In the genomic region with DNA sequence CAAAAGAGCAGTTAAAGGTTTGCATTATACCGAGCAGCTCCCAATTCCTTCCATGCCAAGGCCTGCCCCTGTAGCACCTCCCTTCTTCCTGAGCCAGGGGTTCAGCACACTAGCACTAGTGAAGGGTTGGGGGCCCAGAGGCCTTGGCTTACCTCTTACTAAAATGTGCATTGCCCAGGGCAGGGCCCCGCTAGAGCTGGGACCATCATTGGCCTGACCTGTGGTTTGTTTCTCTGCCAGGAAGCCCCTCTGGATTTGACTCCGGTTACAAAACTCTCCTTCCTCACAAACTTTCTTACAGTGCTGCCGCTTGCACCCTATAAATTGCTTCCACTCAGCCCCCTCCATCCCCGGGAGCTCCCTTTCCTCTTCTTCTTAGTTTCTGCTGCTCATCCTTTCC, we compare ENCODE assay signal across 18 cellular contexts. TPM values are rescaled to one million over a fixed set of nuclear protein-coding genes. Genes with fewer than 3 reads are reported as not detected.
DNase-seq lines count a peak whose midpoint lies in the region; ATAC-seq and TF ChIP-seq lines count a peak whose summit lies in the region.
"Had no signal": no experiment of that assay in that cellular context is flagged by ENCODE, and none has a peak within 500 bp of the region (broad histone marks: within the 10 kb centered on the region; RNA-seq: fewer than 3 reads in every experiment).

No MANE protein-coding gene starts in this region.

- H3K27ac Mint-ChIP-seq in activated naive CD4-positive, alpha-beta T cell treated with anti-CD3 and anti-CD28 coated beads, Interleukin-2, amount 50 U/mL, for 24 hours: peak overlapping the region; percentile 76
- peak overlapping the region; percentile 63 to 83 for H3K27ac Mint-ChIP-seq in effector memory CD8-positive, alpha-beta T cell
- H3K27ac Mint-ChIP-seq in nephron progenitor cell (no peak overlapping the region), type B pancreatic cell (peak overlapping the region; percentile 49), progenitor cell of endocrine pancreas (no peak overlapping the region)
- H3K27ac Mint-ChIP-seq: activated CD4-positive, alpha-beta memory T cell treated with anti-CD3 and anti-CD28 coated beads for 36 hours; activated T-cell treated with anti-CD3 and anti-CD28 coated beads, Interleukin-2, amount 50 U/mL, for 72 hours had no signal

- no peaks in the 10 kb centered on the region for H3K9me3 Mint-ChIP-seq in activated naive CD4-positive, alpha-beta T cell treated with anti-CD3 and anti-CD28 coated beads, Interleukin-2, amount 50 U/mL, for 24 hours
- no peaks in the 10 kb centered on the region for H3K9me3 Mint-ChIP-seq in effector memory CD8-positive, alpha-beta T cell
- H3K9me3 Mint-ChIP-seq in nephron progenitor cell: peaks cover 3% of the 10 kb centered on the region
- no peaks in the 10 kb centered on the region for H3K9me3 Mint-ChIP-seq in type B pancreatic cell
- H3K9me3 Mint-ChIP-seq in progenitor cell of endocrine pancreas (ENCODE audit: low read depth): no peaks in the 10 kb centered on the region
- H3K9me3 Mint-ChIP-seq: activated CD4-positive, alpha-beta memory T cell treated with anti-CD3 and anti-CD28 coated beads for 36 hours; activated T-cell treated with anti-CD3 and anti-CD28 coated beads, Interleukin-2, amount 50 U/mL, for 72 hours; CD14-positive monocyte; central memory CD8-positive, alpha-beta T cell; endodermal cell; memory B cell had no signal

- DNase-seq in activated naive CD4-positive, alpha-beta T cell treated with Interleukin-2 at 50 U/mL for 16 hours: no peak
- DNase-seq in effector memory CD8-positive, alpha-beta T cell: no peak
- no peak for DNase-seq in nephron progenitor cell
- no peak for DNase-seq in type B pancreatic cell (ENCODE audit: extremely low spot score, unreplicated experiment)
- DNase-seq in progenitor cell of endocrine pancreas (ENCODE audit: low spot score, unreplicated experiment): no peak
- DNase-seq: activated CD4-positive, alpha-beta memory T cell treated with anti-CD3 and anti-CD28 coated beads for 36 hours; activated T-cell treated with anti-CD3 and anti-CD28 coated beads, Interleukin-2, amount 50 U/mL, for 72 hours; DMS79 treated with DMSO at 0.1 percent for 48 hours; endodermal cell; NCI-H774; stimulated activated CD4-positive, alpha-beta T cell treated with anti-CD3 and anti-CD28 coated beads, Interleukin-4, amount 100 ng/mL, for 24 hours; stimulated activated CD8-positive, alpha-beta memory T cell treated with anti-CD3 and anti-CD28 coated beads, Interleukin-4, amount 100 ng/mL, for 48 hours had no signal

- no peak for ATAC-seq in effector memory CD8-positive, alpha-beta T cell (replicated peaks)
- ATAC-seq in HG03135 (IDR thresholded peaks at IDR 0.05; ENCODE audit: unreplicated experiment) (no peak), HG03521 (IDR thresholded peaks at IDR 0.05; ENCODE audit: unreplicated experiment) (no peak)

- H3K4me3 Mint-ChIP-seq in activated naive CD4-positive, alpha-beta T cell treated with anti-CD3 and anti-CD28 coated beads, Interleukin-2, amount 50 U/mL, for 24 hours: no peak overlapping the region
- H3K4me3 Mint-ChIP-seq in effector memory CD8-positive, alpha-beta T cell: no peak overlapping the region
- H3K4me3 Mint-ChIP-seq in nephron progenitor cell (peak overlapping the region; percentile 39), type B pancreatic cell (peak overlapping the region; percentile 63), progenitor cell of endocrine pancreas (ENCODE audit: low read depth) (no peak overlapping the region)
- H3K4me3 Mint-ChIP-seq: activated CD4-positive, alpha-beta memory T cell treated with anti-CD3 and anti-CD28 coated beads for 36 hours; activated T-cell treated with anti-CD3 and anti-CD28 coated beads, Interleukin-2, amount 50 U/mL, for 72 hours; CD14-positive monocyte; central memory CD8-positive, alpha-beta T cell; endodermal cell; memory B cell had no signal

- H3K4me1 Mint-ChIP-seq in activated naive CD4-positive, alpha-beta T cell treated with anti-CD3 and anti-CD28 coated beads, Interleukin-2, amount 50 U/mL, for 24 hours: peaks cover 59% of the 10 kb centered on the region
- H3K4me1 Mint-ChIP-seq in effector memory CD8-positive, alpha-beta T cell (ENCODE audit: low read depth in 2 of 2): peaks cover 43 to 46% of the 10 kb centered on the region in 2 donors
- H3K4me1 Mint-ChIP-seq in nephron progenitor cell (peaks cover 86% of the 10 kb centered on the region), type B pancreatic cell (ENCODE audit: unreplicated experiment) (peaks cover 70% of the 10 kb centered on the region), progenitor cell of endocrine pancreas (ENCODE audit: low read depth) (peaks cover 33% of the 10 kb centered on the region)

- no peaks in the 10 kb centered on the region for H3K27me3 Mint-ChIP-seq in activated naive CD4-positive, alpha-beta T cell treated with anti-CD3 and anti-CD28 coated beads, Interleukin-2, amount 50 U/mL, for 24 hours
- H3K27me3 Mint-ChIP-seq in effector memory CD8-positive, alpha-beta T cell: no peaks in the 10 kb centered on the region
- no peaks in the 10 kb centered on the region for H3K27me3 Mint-ChIP-seq in nephron progenitor cell (ENCODE audit: low read depth, poor library complexity)
- H3K27me3 Mint-ChIP-seq in type B pancreatic cell: no peaks in the 10 kb centered on the region
- no peaks in the 10 kb centered on the region for H3K27me3 Mint-ChIP-seq in progenitor cell of endocrine pancreas
- H3K27me3 Mint-ChIP-seq: activated CD4-positive, alpha-beta memory T cell treated with anti-CD3 and anti-CD28 coated beads for 36 hours; central memory CD8-positive, alpha-beta T cell; memory B cell had no signal

- TF ChIP-seq CTCF in nephron progenitor cell (IDR thresholded peaks at IDR 0.05): no peak
- no peak for TF ChIP-seq CTCF in type B pancreatic cell (conservative IDR thresholded peaks at IDR 0.05)
- TF ChIP-seq CTCF in progenitor cell of endocrine pancreas (IDR thresholded peaks at IDR 0.05; ENCODE audit: unreplicated experiment): no peak

- peaks cover 3% of the 10 kb centered on the region for H3K36me3 Mint-ChIP-seq in activated naive CD4-positive, alpha-beta T cell treated with anti-CD3 and anti-CD28 coated beads, Interleukin-2, amount 50 U/mL, for 24 hours
- peaks cover 35% of the 10 kb centered on the region for H3K36me3 Mint-ChIP-seq in effector memory CD8-positive, alpha-beta T cell (ENCODE audit: insufficient read depth)
- H3K36me3 Mint-ChIP-seq in nephron progenitor cell (ENCODE audit: low read depth) (peaks cover 38% of the 10 kb centered on the region), type B pancreatic cell (peaks cover 15% of the 10 kb centered on the region), progenitor cell of endocrine pancreas (ENCODE audit: insufficient read depth) (peaks cover 2% of the 10 kb centered on the region)

RNA-seq across cellular contexts. Expression of a gene that starts 33.8 kb away (rescaled TPM):
- total RNA-seq in type B pancreatic cell (ENCODE audit: low replicate concordance): 275 and 367 TPM in 2 replicates
- 180 and 195 TPM in 2 replicates for total RNA-seq in progenitor cell of endocrine pancreas

Comparison
In these comparisons a context has a peak if more than half of its experiments do, and no peak if none do; other contexts are left out.
1. H3K27ac Mint-ChIP-seq: peak in activated naive CD4-positive, alpha-beta T cell treated with anti-CD3 and anti-CD28 coated beads, Interleukin-2, amount 50 U/mL, for 24 hours (single experiment), effector memory CD8-positive, alpha-beta T cell (2 of 2) and type B pancreatic cell (single experiment); none in nephron progenitor cell (single experiment) and progenitor cell of endocrine pancreas (single experiment).
2. H3K4me3 Mint-ChIP-seq: peak in nephron progenitor cell (single experiment) and type B pancreatic cell (single experiment); none in activated naive CD4-positive, alpha-beta T cell treated with anti-CD3 and anti-CD28 coated beads, Interleukin-2, amount 50 U/mL, for 24 hours (single experiment), effector memory CD8-positive, alpha-beta T cell (0 of 2) and progenitor cell of endocrine pancreas (single experiment).